10 cellular contexts compared by ENCODE assay signal in the genomic region with DNA sequence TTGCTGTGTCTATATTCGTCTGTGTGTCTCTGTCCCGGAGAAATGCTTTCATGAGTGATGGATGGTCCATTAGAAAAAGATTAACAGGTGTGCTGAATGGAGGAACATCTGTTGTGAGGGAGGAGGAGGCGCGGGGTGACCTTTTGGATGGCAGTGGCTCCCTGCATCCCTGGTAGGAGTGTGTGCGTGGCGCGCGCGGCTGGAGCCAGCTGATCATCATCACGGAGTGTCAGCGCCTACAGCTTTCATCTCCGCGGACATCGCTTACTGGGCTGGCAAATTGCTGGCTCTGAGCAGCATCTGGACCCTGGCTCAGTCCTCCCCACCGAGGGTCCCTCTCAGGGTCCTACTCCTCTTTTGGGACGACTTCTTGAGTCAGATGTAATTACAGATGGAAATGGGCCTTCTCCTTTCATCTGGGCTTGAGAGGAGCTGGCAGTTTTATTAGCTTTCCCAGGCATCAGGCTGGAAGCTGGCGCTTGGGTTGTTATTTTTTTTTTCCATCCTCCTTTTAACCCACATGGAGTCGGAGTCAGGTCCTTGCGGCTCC.
"Had no signal": no experiment of that assay in that cellular context is flagged by ENCODE, and none has a peak within 500 bp of the region (broad histone marks: within the 10 kb centered on the region; RNA-seq: fewer than 3 reads in every experiment).

No MANE protein-coding gene starts in this region.

- ATAC-seq: activated CD8-positive, alpha-beta T cell treated with anti-CD3 and anti-CD28 coated beads for 36 hours; activated T-cell treated with anti-CD3 and anti-CD28 coated beads, Interleukin-2, amount 50 U/mL, for 4 hours; esophagus mucosa; left colon had no signal

- H3K9me3 ChIP-seq: pancreas, vagina had no signal

- H3K27ac ChIP-seq: pancreas, vagina had no signal

- H3K27me3 ChIP-seq: pancreas, vagina had no signal

- DNase-seq: activated CD4-positive, alpha-beta T cell treated with anti-CD3 and anti-CD28 coated beads for 4 hours; activated gamma-delta T cell treated with Interleukin-2 at 50 U/mL for 16 hours; activated T-cell treated with anti-CD3 and anti-CD28 coated beads, Interleukin-2, amount 50 U/mL, for 4 hours; amniotic stem cell; left colon; stimulated activated CD4-positive, alpha-beta T cell treated with anti-CD3 and anti-CD28 coated beads, Interleukin-1b, Interleukin-23, amount 100 ng/mL, for 48 hours had no signal

- H3K4me1 ChIP-seq: pancreas, vagina had no signal

- H3K4me3 ChIP-seq: pancreas, vagina had no signal

- H3K36me3 ChIP-seq: pancreas, vagina had no signal
